In the genomic region with DNA sequence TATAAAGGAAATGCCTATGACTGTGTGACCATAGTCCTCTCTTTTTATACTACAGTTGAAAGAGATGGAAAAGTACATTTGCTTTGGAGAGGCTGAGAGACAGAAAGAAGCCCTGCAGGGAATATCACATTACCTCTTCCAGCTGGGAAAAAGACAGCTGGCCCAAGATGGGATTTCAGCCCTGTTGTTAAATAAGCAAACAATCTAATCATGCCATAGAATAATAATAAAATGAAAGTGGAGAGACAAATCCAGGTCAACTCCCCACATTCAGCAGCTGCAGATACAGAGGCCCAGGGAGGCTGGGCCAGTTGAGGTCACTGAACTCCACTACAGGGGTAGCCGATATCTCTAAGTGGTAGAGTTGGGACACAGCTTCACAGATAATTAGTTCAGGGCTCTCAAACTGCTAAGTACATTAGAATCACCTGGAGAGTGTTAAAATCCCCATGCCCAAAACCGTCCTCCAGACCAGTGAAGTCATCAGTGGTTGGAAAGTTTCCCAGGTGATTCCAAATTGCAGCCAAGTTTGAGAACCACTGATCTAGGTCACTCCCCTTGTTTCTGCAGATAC, we compare ENCODE assay signal across 1 cellular context.
TF ChIP-seq lines count a peak whose summit lies in the region.

No MANE protein-coding gene starts in this region.

TF ChIP-seq in HepG2, 621 proteins besides CTCF, POLR2A, EP300 and RAD21 (continued from another document):
- TF ChIP-seq, protein P1, sequence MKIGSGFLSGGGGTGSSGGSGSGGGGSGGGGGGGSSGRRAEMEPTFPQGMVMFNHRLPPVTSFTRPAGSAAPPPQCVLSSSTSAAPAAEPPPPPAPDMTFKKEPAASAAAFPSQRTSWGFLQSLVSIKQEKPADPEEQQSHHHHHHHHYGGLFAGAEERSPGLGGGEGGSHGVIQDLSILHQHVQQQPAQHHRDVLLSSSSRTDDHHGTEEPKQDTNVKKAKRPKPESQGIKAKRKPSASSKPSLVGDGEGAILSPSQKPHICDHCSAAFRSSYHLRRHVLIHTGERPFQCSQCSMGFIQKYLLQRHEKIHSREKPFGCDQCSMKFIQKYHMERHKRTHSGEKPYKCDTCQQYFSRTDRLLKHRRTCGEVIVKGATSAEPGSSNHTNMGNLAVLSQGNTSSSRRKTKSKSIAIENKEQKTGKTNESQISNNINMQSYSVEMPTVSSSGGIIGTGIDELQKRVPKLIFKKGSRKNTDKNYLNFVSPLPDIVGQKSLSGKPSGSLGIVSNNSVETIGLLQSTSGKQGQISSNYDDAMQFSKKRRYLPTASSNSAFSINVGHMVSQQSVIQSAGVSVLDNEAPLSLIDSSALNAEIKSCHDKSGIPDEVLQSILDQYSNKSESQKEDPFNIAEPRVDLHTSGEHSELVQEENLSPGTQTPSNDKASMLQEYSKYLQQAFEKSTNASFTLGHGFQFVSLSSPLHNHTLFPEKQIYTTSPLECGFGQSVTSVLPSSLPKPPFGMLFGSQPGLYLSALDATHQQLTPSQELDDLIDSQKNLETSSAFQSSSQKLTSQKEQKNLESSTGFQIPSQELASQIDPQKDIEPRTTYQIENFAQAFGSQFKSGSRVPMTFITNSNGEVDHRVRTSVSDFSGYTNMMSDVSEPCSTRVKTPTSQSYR (CRISPR knock-in tag; IDR thresholded peaks at IDR 0.05; ENCODE audit: borderline replicate concordance) = no peak
- TF ChIP-seq, protein P2, sequence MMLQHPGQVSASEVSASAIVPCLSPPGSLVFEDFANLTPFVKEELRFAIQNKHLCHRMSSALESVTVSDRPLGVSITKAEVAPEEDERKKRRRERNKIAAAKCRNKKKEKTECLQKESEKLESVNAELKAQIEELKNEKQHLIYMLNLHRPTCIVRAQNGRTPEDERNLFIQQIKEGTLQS (CRISPR knock-in tag; IDR thresholded peaks at IDR 0.05) = no peak
- TF ChIP-seq FOSL2 (CRISPR knock-in tag; IDR thresholded peaks at IDR 0.05) = no peak
- no peak for TF ChIP-seq ZSCAN30 (CRISPR knock-in tag; IDR thresholded peaks at IDR 0.05)
- no peak for TF ChIP-seq NFYC (CRISPR knock-in tag; IDR thresholded peaks at IDR 0.05)
- no peak for TF ChIP-seq ZNF782 (CRISPR knock-in tag; IDR thresholded peaks at IDR 0.05; ENCODE audit: borderline replicate concordance)
- TF ChIP-seq, protein P3, sequence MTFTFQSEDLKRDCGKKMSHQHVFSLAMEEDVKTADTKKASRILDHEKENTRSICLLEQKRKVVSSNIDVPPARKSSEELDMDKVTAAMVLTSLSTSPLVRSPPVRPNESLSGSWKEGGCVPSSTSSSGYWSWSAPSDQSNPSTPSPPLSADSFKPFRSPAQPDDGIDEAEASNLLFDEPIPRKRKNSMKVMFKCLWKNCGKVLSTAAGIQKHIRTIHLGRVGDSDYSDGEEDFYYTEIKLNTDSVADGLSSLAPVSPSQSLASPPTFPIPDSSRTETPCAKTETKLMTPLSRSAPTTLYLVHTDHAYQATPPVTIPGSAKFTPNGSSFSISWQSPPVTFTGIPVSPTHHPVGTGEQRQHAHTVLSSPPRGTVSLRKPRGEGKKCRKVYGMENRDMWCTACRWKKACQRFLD (CRISPR knock-in tag; IDR thresholded peaks at IDR 0.05; ENCODE audit: borderline replicate concordance) = no peak
- no peak for TF ChIP-seq ZNF205 (CRISPR knock-in tag; IDR thresholded peaks at IDR 0.05)
- no peak for TF ChIP-seq TBL1XR1 (IDR thresholded peaks at IDR 0.05; ENCODE audit: borderline replicate concordance, low read length, partially characterized antibody)
- 0 out of 2 replicates have a peak, but pooled peaks have one; percentile 9 for TF ChIP-seq NFIC (IDR thresholded peaks at IDR 0.05; ENCODE audit: low read length)
- TF ChIP-seq RXRA (CRISPR knock-in tag; IDR thresholded peaks at IDR 0.05) = peak; percentile 66; the same call in 1 of the 2 replicates
- no peak for TF ChIP-seq HDAC6 (IDR thresholded peaks at IDR 0.05; ENCODE audit: low read depth, low read length)
- TF ChIP-seq PITX1 (CRISPR knock-in tag; IDR thresholded peaks at IDR 0.05) = 0 out of 2 replicates have a peak, but pooled peaks have one; percentile 35
- TF ChIP-seq GATAD2A (CRISPR knock-in tag; IDR thresholded peaks at IDR 0.05) = no peak
- TF ChIP-seq, protein P4, sequence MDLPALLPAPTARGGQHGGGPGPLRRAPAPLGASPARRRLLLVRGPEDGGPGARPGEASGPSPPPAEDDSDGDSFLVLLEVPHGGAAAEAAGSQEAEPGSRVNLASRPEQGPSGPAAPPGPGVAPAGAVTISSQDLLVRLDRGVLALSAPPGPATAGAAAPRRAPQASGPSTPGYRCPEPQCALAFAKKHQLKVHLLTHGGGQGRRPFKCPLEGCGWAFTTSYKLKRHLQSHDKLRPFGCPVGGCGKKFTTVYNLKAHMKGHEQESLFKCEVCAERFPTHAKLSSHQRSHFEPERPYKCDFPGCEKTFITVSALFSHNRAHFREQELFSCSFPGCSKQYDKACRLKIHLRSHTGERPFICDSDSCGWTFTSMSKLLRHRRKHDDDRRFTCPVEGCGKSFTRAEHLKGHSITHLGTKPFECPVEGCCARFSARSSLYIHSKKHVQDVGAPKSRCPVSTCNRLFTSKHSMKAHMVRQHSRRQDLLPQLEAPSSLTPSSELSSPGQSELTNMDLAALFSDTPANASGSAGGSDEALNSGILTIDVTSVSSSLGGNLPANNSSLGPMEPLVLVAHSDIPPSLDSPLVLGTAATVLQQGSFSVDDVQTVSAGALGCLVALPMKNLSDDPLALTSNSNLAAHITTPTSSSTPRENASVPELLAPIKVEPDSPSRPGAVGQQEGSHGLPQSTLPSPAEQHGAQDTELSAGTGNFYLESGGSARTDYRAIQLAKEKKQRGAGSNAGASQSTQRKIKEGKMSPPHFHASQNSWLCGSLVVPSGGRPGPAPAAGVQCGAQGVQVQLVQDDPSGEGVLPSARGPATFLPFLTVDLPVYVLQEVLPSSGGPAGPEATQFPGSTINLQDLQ (CRISPR knock-in tag; IDR thresholded peaks at IDR 0.05) = no peak
- TF ChIP-seq ATF7 (IDR thresholded peaks at IDR 0.05) = no peak
- TF ChIP-seq ATF7 (CRISPR knock-in tag; IDR thresholded peaks at IDR 0.05) = no peak
- no peak for TF ChIP-seq ZC3H13 (CRISPR knock-in tag; IDR thresholded peaks at IDR 0.05)
- 0 out of 2 replicates have a peak, but pooled peaks have one; percentile 22 for TF ChIP-seq ZFX (CRISPR knock-in tag; IDR thresholded peaks at IDR 0.05; ENCODE audit: low read depth)
- no peak for TF ChIP-seq NAIF1 (CRISPR knock-in tag; IDR thresholded peaks at IDR 0.05; ENCODE audit: borderline replicate concordance)
- no peak for TF ChIP-seq ZNF430 (CRISPR knock-in tag; IDR thresholded peaks at IDR 0.05)
- TF ChIP-seq, protein P5, sequence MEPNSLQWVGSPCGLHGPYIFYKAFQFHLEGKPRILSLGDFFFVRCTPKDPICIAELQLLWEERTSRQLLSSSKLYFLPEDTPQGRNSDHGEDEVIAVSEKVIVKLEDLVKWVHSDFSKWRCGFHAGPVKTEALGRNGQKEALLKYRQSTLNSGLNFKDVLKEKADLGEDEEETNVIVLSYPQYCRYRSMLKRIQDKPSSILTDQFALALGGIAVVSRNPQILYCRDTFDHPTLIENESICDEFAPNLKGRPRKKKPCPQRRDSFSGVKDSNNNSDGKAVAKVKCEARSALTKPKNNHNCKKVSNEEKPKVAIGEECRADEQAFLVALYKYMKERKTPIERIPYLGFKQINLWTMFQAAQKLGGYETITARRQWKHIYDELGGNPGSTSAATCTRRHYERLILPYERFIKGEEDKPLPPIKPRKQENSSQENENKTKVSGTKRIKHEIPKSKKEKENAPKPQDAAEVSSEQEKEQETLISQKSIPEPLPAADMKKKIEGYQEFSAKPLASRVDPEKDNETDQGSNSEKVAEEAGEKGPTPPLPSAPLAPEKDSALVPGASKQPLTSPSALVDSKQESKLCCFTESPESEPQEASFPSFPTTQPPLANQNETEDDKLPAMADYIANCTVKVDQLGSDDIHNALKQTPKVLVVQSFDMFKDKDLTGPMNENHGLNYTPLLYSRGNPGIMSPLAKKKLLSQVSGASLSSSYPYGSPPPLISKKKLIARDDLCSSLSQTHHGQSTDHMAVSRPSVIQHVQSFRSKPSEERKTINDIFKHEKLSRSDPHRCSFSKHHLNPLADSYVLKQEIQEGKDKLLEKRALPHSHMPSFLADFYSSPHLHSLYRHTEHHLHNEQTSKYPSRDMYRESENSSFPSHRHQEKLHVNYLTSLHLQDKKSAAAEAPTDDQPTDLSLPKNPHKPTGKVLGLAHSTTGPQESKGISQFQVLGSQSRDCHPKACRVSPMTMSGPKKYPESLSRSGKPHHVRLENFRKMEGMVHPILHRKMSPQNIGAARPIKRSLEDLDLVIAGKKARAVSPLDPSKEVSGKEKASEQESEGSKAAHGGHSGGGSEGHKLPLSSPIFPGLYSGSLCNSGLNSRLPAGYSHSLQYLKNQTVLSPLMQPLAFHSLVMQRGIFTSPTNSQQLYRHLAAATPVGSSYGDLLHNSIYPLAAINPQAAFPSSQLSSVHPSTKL (CRISPR knock-in tag; IDR thresholded peaks at IDR 0.05) = peak; percentile 2; the same call in 1 of the 2 replicates
- TF ChIP-seq AHR (CRISPR knock-in tag; IDR thresholded peaks at IDR 0.05) = no peak
- TF ChIP-seq, protein P6, sequence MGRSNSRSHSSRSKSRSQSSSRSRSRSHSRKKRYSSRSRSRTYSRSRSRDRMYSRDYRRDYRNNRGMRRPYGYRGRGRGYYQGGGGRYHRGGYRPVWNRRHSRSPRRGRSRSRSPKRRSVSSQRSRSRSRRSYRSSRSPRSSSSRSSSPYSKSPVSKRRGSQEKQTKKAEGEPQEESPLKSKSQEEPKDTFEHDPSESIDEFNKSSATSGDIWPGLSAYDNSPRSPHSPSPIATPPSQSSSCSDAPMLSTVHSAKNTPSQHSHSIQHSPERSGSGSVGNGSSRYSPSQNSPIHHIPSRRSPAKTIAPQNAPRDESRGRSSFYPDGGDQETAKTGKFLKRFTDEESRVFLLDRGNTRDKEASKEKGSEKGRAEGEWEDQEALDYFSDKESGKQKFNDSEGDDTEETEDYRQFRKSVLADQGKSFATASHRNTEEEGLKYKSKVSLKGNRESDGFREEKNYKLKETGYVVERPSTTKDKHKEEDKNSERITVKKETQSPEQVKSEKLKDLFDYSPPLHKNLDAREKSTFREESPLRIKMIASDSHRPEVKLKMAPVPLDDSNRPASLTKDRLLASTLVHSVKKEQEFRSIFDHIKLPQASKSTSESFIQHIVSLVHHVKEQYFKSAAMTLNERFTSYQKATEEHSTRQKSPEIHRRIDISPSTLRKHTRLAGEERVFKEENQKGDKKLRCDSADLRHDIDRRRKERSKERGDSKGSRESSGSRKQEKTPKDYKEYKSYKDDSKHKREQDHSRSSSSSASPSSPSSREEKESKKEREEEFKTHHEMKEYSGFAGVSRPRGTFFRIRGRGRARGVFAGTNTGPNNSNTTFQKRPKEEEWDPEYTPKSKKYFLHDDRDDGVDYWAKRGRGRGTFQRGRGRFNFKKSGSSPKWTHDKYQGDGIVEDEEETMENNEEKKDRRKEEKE (IDR thresholded peaks at IDR 0.05) = no peak
- TF ChIP-seq KLF11 (CRISPR knock-in tag; IDR thresholded peaks at IDR 0.05) = no peak
- no peak for TF ChIP-seq ZNF83 (CRISPR knock-in tag; IDR thresholded peaks at IDR 0.05; ENCODE audit: borderline replicate concordance)
- TF ChIP-seq, protein P7, sequence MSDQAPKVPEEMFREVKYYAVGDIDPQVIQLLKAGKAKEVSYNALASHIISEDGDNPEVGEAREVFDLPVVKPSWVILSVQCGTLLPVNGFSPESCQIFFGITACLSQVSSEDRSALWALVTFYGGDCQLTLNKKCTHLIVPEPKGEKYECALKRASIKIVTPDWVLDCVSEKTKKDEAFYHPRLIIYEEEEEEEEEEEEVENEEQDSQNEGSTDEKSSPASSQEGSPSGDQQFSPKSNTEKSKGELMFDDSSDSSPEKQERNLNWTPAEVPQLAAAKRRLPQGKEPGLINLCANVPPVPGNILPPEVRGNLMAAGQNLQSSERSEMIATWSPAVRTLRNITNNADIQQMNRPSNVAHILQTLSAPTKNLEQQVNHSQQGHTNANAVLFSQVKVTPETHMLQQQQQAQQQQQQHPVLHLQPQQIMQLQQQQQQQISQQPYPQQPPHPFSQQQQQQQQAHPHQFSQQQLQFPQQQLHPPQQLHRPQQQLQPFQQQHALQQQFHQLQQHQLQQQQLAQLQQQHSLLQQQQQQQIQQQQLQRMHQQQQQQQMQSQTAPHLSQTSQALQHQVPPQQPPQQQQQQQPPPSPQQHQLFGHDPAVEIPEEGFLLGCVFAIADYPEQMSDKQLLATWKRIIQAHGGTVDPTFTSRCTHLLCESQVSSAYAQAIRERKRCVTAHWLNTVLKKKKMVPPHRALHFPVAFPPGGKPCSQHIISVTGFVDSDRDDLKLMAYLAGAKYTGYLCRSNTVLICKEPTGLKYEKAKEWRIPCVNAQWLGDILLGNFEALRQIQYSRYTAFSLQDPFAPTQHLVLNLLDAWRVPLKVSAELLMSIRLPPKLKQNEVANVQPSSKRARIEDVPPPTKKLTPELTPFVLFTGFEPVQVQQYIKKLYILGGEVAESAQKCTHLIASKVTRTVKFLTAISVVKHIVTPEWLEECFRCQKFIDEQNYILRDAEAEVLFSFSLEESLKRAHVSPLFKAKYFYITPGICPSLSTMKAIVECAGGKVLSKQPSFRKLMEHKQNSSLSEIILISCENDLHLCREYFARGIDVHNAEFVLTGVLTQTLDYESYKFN (CRISPR knock-in tag; conservative IDR thresholded peaks at IDR 0.05) = peak; percentile 11; the same call in 1 of the 2 replicates
- no peak for TF ChIP-seq SUZ12 (IDR thresholded peaks at IDR 0.05; ENCODE audit: low read depth, low read length)
- no peak for TF ChIP-seq SNAPC2 (CRISPR knock-in tag; IDR thresholded peaks at IDR 0.05)
- peak; percentile 79 for TF ChIP-seq RXRB (CRISPR knock-in tag; IDR thresholded peaks at IDR 0.05; ENCODE audit: borderline replicate concordance)
- TF ChIP-seq, protein P8, sequence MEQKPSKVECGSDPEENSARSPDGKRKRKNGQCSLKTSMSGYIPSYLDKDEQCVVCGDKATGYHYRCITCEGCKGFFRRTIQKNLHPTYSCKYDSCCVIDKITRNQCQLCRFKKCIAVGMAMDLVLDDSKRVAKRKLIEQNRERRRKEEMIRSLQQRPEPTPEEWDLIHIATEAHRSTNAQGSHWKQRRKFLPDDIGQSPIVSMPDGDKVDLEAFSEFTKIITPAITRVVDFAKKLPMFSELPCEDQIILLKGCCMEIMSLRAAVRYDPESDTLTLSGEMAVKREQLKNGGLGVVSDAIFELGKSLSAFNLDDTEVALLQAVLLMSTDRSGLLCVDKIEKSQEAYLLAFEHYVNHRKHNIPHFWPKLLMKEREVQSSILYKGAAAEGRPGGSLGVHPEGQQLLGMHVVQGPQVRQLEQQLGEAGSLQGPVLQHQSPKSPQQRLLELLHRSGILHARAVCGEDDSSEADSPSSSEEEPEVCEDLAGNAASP (CRISPR knock-in tag; IDR thresholded peaks at IDR 0.05; ENCODE audit: borderline replicate concordance) = peak; percentile 82; the same call in 1 of the 2 replicates
- TF ChIP-seq ZNF709 (CRISPR knock-in tag; IDR thresholded peaks at IDR 0.05) = 0 out of 2 replicates have a peak, but pooled peaks have one; percentile 16
- TF ChIP-seq, protein P9, sequence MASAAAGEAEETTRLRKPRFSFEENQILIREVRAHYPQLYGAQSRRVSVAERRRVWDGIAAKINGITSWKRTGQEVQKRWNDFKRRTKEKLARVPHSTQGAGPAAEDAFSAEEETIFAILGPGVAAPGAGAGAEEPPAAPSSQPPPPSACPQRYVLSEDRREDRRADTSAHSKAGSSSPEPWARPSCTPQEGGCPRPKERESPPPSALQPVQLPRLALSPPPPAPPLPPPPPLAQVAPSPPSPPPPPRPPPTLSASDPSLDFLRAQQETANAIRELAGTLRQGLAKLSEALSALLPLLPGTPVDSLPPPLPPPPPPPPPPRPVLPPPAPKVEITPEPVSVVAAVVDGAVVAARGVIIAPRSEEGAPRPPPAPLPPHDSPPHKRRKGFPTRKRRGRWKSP (CRISPR knock-in tag; IDR thresholded peaks at IDR 0.05) = 0 out of 2 replicates have a peak, but pooled peaks have one; percentile 24
- TF ChIP-seq ZNF292 (CRISPR knock-in tag; IDR thresholded peaks at IDR 0.05; ENCODE audit: borderline replicate concordance, low read depth) = peak; percentile 31; the same call in 1 of the 2 replicates
- TF ChIP-seq GABPA (IDR thresholded peaks at IDR 0.05; ENCODE audit: low read depth, low read length) = no peak
- no peak for TF ChIP-seq GABPA (CRISPR knock-in tag; IDR thresholded peaks at IDR 0.05; ENCODE audit: low read depth)
- no peak for TF ChIP-seq MTA3 (CRISPR knock-in tag; IDR thresholded peaks at IDR 0.05)
- no peak for TF ChIP-seq ZNF33A (CRISPR knock-in tag; IDR thresholded peaks at IDR 0.05; ENCODE audit: borderline replicate concordance)
